Comparison of ENCODE assay signal across 12 cellular contexts in genomic region chr3:30440147-30440604, GRCh38.
A peak's percentile ranks its signal among the peaks of the same experiment; 100 is the strongest.
DNase-seq lines count a peak whose midpoint lies in the region; ATAC-seq and TF ChIP-seq lines count a peak whose summit lies in the region.
"Had no signal": no experiment of that assay in that cellular context is flagged by ENCODE, and none has a peak within 500 bp of the region (broad histone marks: within the 10 kb centered on the region; RNA-seq: fewer than 3 reads in every experiment).

No MANE protein-coding gene starts in this region.

- POLR2A ChIA-PET in SK-N-SH (lab: Yijun Ruan, JAX) (no interaction called here), OCI-LY7 (lab: Charles Lee) (no interaction called here)

- no peaks in the 10 kb centered on the region for H3K27me3 ChIP-seq in SK-N-SH (ENCODE audit: insufficient read depth)
- no peaks in the 10 kb centered on the region for H3K27me3 ChIP-seq in heart left ventricle
- H3K27me3 ChIP-seq in sigmoid colon: no peaks in the 10 kb centered on the region
- H3K27me3 ChIP-seq: BLaER1 treated with 17β-estradiol and CSF1 and Interleukin-3, amounts not matched to agents 10 nM and 100 nM had no signal

- DNase-seq in ELR (ENCODE audit: low read depth): peak; percentile 57
- DNase-seq in SK-N-SH: no peak
- no peak for DNase-seq in heart left ventricle
- no peak for DNase-seq in sigmoid colon
- DNase-seq in OCI-LY7 (ENCODE audit: low spot score): no peak
- no peak for DNase-seq in HuH-7.5 (ENCODE audit: low spot score)
- no peak for DNase-seq in anterior cingulate cortex (lab: John Stamatoyannopoulos, UW)
- DNase-seq in NOMO-1 (lab: John Stamatoyannopoulos, UW; ENCODE audit: unreplicated experiment in 2 of 2): no peak
- DNase-seq: effector CD4-positive, alpha-beta T cell; GF-D8; midbrain had no signal

- H3K9me2 ChIP-seq in SK-N-SH (no peaks in the 10 kb centered on the region), OCI-LY7 (ENCODE audit: insufficient read depth, low read length) (no peaks in the 10 kb centered on the region)

- no peak overlapping the region for H3K4me2 ChIP-seq in SK-N-SH
- no peak overlapping the region for H3K4me2 ChIP-seq in OCI-LY7 (ENCODE audit: low read length)
- H3K4me2 ChIP-seq: BLaER1 treated with 17β-estradiol and CSF1 and Interleukin-3, amounts not matched to agents 10 nM and 100 nM had no signal

- H3K4me1 ChIP-seq in SK-N-SH (ENCODE audit: control insufficient read depth in 1 of 2, insufficient read depth in 2 of 2, low read depth in 1 of 2, low read length in 1 of 2) (peaks cover 0 to 4% of the 10 kb centered on the region in 2 experiments; a peak in 1 of 4 replicates), heart left ventricle (peaks cover 0 to 54% (median 31%) of the 10 kb centered on the region in 12 donors), sigmoid colon (peaks cover 0 to 80% (median 67%) of the 10 kb centered on the region in 4 donors), OCI-LY7 (ENCODE audit: insufficient read depth, low read length, poor library complexity, severe bottlenecking) (no peaks in the 10 kb centered on the region)

- H3K9me3 ChIP-seq in SK-N-SH (no peaks in the 10 kb centered on the region), heart left ventricle (no peaks in the 10 kb centered on the region), sigmoid colon (no peaks in the 10 kb centered on the region), OCI-LY7 (ENCODE audit: low read length) (no peaks in the 10 kb centered on the region)

- ATAC-seq in heart left ventricle: peak in 2 of 4 donors; percentile 43 to 55

- TF ChIP-seq POLR2A in heart left ventricle (IDR thresholded peaks at IDR 0.05) (no peak), sigmoid colon (IDR thresholded peaks at IDR 0.05) (no peak)

- peaks cover 6% of the 10 kb centered on the region for H3F3A ChIP-seq in SK-N-SH (replicated peaks; ENCODE audit: insufficient read depth)

- CTCF ChIA-PET in SK-N-SH (lab: Yijun Ruan, JAX): no interaction called here
- CTCF ChIA-PET in OCI-LY7 (lab: Charles Lee; ENCODE audit: unreplicated experiment): no interaction called here

- no peaks in the 10 kb centered on the region for H3K79me2 ChIP-seq in SK-N-SH (ENCODE audit: insufficient read depth)
- H3K79me2 ChIP-seq in OCI-LY7 (ENCODE audit: insufficient read depth, low read depth, low read length): no peaks in the 10 kb centered on the region

- whole genome bisulfite sequencing in SK-N-SH (ENCODE audit: low lambda C conversion rate): 69% methylated on average over 2 of the region's 2 CpGs
- WGBS in heart left ventricle, 4 donors: 52 to 66% (median 62%) methylated on average over 2 of the region's 2 CpGs
- 82 to 88% methylated on average over 2 of the region's 2 CpGs for WGBS in sigmoid colon, 2 donors

- H3K27ac ChIP-seq in SK-N-SH (ENCODE audit: low read depth in 2 of 2, low read length in 1 of 2) (no peak overlapping the region), heart left ventricle (peak overlapping the region; percentile 69 to 95 (median 82)), sigmoid colon (peak overlapping the region; percentile 74 to 89 (median 82)), OCI-LY7 (ENCODE audit: low read depth, low read length, poor library complexity, severe bottlenecking) (no peak overlapping the region)
- H3K27ac ChIP-seq: BLaER1 treated with 17β-estradiol and CSF1 and Interleukin-3, amounts not matched to agents 10 nM and 100 nM had no signal

- H3K36me3 ChIP-seq in SK-N-SH (replicated peaks in 1 of 2; ENCODE audit: control insufficient read depth in 1 of 2, insufficient read depth in 2 of 2, low read length in 1 of 2): no peaks in the 10 kb centered on the region
- H3K36me3 ChIP-seq in heart left ventricle: no peaks in the 10 kb centered on the region
- H3K36me3 ChIP-seq in sigmoid colon: no peaks in the 10 kb centered on the region
- H3K36me3 ChIP-seq in OCI-LY7 (ENCODE audit: insufficient read depth, low read length): no peaks in the 10 kb centered on the region
- H3K36me3 ChIP-seq: BLaER1 treated with 17β-estradiol and CSF1 and Interleukin-3, amounts not matched to agents 10 nM and 100 nM had no signal

- H3K9ac ChIP-seq in SK-N-SH: no peak overlapping the region
- H3K9ac ChIP-seq: BLaER1 treated with 17β-estradiol and CSF1 and Interleukin-3, amounts not matched to agents 10 nM and 100 nM had no signal

- no peak for TF ChIP-seq EP300 in SK-N-SH (IDR thresholded peaks at IDR 0.05; ENCODE audit: borderline replicate concordance in 1 of 2, low read depth in 1 of 2, low read length in 1 of 2)
- TF ChIP-seq EP300 in sigmoid colon (IDR thresholded peaks at IDR 0.05): no peak

- TF ChIP-seq CTCF in SK-N-SH (IDR thresholded peaks at IDR 0.05) (no peak), heart left ventricle (IDR thresholded peaks at IDR 0.05) (no peak), sigmoid colon (IDR thresholded peaks at IDR 0.05) (no peak), OCI-LY7 (conservative IDR thresholded peaks at IDR 0.05; ENCODE audit: low read length) (no peak)

- TF ChIP-seq RAD21 in SK-N-SH (IDR thresholded peaks at IDR 0.05; ENCODE audit: low read length): no peak

- intact Hi-C loops in heart left ventricle (cut with DNase I) (loop anchor here in 7 of 10 donors (2.0 to 10.0 kb wide), 8 partner anchors 13 to 255 kb away; partner anchors contain the start of gene TGFBR2 (in 3 of the 7)), sigmoid colon (cut with DNase I) (loop anchor here (2.0 to 5.0 kb wide), 3 partner anchors 57 to 173 kb away; no protein-coding TSS in a partner anchor), OCI-LY7 (cut with micrococcal nuclease; ENCODE audit: unreplicated experiment) (no loop called here)

- H3K4me3 ChIP-seq in SK-N-SH (ENCODE audit: low read depth in 2 of 2, low read length in 1 of 2) (no peak overlapping the region), heart left ventricle (no peak overlapping the region), sigmoid colon (no peak overlapping the region), OCI-LY7 (ENCODE audit: low read depth, low read length, poor library complexity, severe bottlenecking) (no peak overlapping the region)
- H3K4me3 ChIP-seq: BLaER1 treated with 17β-estradiol and CSF1 and Interleukin-3, amounts not matched to agents 10 nM and 100 nM had no signal

- H4K20me1 ChIP-seq in SK-N-SH (ENCODE audit: insufficient read depth): no peaks in the 10 kb centered on the region
- H4K20me1 ChIP-seq in OCI-LY7 (ENCODE audit: insufficient read depth, low read length): no peaks in the 10 kb centered on the region
- H4K20me1 ChIP-seq: BLaER1 treated with 17β-estradiol and CSF1 and Interleukin-3, amounts not matched to agents 10 nM and 100 nM had no signal

- no TSS peak for BruUV-seq in OCI-LY7 (replicated peaks; lab: Mats Ljungman, UMichigan)

- H2AFZ ChIP-seq in SK-N-SH (ENCODE audit: low read depth): no peak overlapping the region
- H2AFZ ChIP-seq in OCI-LY7 (ENCODE audit: low read length): no peak overlapping the region

TF ChIP-seq in SK-N-SH, 30 proteins besides CTCF, POLR2A, EP300 and RAD21:
- no peak for TF ChIP-seq FOSL2 (IDR thresholded peaks at IDR 0.05; ENCODE audit: borderline replicate concordance, low read depth)
- TF ChIP-seq MEF2A (IDR thresholded peaks at IDR 0.05; ENCODE audit: borderline replicate concordance, low read depth): no peak
- no peak for TF ChIP-seq MAX (IDR thresholded peaks at IDR 0.05; ENCODE audit: low read depth)
- TF ChIP-seq TCF12 (IDR thresholded peaks at IDR 0.05): peak; percentile 26; the same call in 1 of the 2 replicates
- peak; percentile 23; the same call in 1 of the 2 replicates for TF ChIP-seq JUND (IDR thresholded peaks at IDR 0.05)
- TF ChIP-seq TEAD4 (IDR thresholded peaks at IDR 0.05; ENCODE audit: borderline replicate concordance, insufficient read depth): peak; percentile 32; the same call in 1 of the 2 replicates
- peak; percentile 42 for TF ChIP-seq PBX3 (IDR thresholded peaks at IDR 0.05)
- TF ChIP-seq GABPA (IDR thresholded peaks at IDR 0.05; ENCODE audit: low read depth): no peak

Comparison
In these comparisons a context has a peak if more than half of its experiments do, and no peak if none do; other contexts are left out.
1. H3K27ac ChIP-seq: peak in heart left ventricle (12 of 12) and sigmoid colon (4 of 4); none in SK-N-SH (0 of 2) and OCI-LY7 (single experiment).